ENCODE assay signal across 1 cellular context in genomic region chr20:15139522-15139921, GRCh38.
TF ChIP-seq lines count a peak whose summit lies in the region.

No MANE protein-coding gene starts in this region.

TF ChIP-seq in HepG2, 621 proteins besides CTCF, POLR2A, EP300 and RAD21 (continued from another document):
- TF ChIP-seq ZNF597 (CRISPR knock-in tag; IDR thresholded peaks at IDR 0.05) (no peak), REST (IDR thresholded peaks at IDR 0.05; ENCODE audit: borderline replicate concordance in 1 of 2, low read depth in 1 of 2, low read length in 2 of 2) (peak in 1 of 2 experiments; percentile 87; a peak in 2 of 4 replicates), BRD4 (CRISPR knock-in tag; IDR thresholded peaks at IDR 0.05) (no peak), MIER2 (CRISPR knock-in tag; IDR thresholded peaks at IDR 0.05) (peak; percentile 47; the same call in 1 of the 2 replicates), MYPOP (CRISPR knock-in tag; IDR thresholded peaks at IDR 0.05) (no peak)
- TF ChIP-seq, protein P1, sequence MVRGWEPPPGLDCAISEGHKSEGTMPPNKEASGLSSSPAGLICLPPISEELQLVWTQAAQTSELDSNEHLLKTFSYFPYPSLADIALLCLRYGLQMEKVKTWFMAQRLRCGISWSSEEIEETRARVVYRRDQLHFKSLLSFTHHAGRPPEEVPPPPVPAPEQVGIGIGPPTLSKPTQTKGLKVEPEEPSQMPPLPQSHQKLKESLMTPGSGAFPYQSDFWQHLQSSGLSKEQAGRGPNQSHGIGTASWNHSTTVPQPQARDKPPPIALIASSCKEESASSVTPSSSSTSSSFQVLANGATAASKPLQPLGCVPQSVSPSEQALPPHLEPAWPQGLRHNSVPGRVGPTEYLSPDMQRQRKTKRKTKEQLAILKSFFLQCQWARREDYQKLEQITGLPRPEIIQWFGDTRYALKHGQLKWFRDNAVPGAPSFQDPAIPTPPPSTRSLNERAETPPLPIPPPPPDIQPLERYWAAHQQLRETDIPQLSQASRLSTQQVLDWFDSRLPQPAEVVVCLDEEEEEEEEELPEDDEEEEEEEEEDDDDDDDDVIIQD (CRISPR knock-in tag; IDR thresholded peaks at IDR 0.05; ENCODE audit: low read depth): no peak
